ENCODE assay signal across 8 cellular contexts in the genomic region with DNA sequence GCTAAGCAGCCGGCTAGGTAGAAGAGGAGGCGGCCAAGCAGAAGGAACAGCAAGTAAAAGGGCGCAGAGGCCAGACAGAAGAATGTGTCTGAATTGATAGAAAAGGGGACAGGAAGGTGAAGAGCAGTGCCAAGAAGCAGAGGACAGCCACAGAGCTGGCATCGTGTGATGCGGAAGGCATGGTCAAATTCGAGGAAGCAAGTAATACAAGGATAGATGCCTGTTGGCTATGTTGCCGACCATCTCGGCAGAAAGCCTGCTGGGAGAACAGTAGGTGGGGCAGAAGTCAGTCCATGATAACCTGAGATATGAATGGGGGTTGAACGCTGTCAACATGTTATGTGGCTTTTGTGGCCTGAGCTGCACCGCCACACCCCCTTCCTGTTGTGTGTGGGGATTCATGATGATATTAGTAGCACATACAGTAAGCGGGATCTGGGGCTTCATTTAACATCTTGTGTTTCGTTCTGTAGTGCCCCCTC. TPM values are rescaled to one million over a fixed set of nuclear protein-coding genes. Genes with fewer than 3 reads are reported as not detected.
A peak's percentile ranks its signal among the peaks of the same experiment; 100 is the strongest.
DNase-seq lines count a peak whose midpoint lies in the region; ATAC-seq and TF ChIP-seq lines count a peak whose summit lies in the region.

No MANE protein-coding gene starts in this region.

- peak overlapping the region; percentile 57 for H3K27ac Mint-ChIP-seq in activated CD8-positive, alpha-beta T cell treated with anti-CD3 and anti-CD28 coated beads for 36 hours
- H3K27ac Mint-ChIP-seq in naive B cell (peak overlapping the region in 5 of 6 donors; percentile 3 to 92 (median 30)), endothelial cell (ENCODE audit: unreplicated experiment) (no peak overlapping the region)

- DNase-seq in CD1c-positive myeloid dendritic cell (ENCODE audit: extremely low spot score) (peak; percentile 20), naive B cell (peak; percentile 9), SW 1271 (lab: John Stamatoyannopoulos, UW) (no peak), mesenteric fat pad (ENCODE audit: low spot score) (no peak), endothelial cell (ENCODE audit: low spot score) (no peak)
- DNase-seq in activated CD8-positive, alpha-beta T cell treated with anti-CD3 and anti-CD28 coated beads for 36 hours: peak; percentile 82

- H3K4me1 Mint-ChIP-seq in activated CD8-positive, alpha-beta T cell treated with anti-CD3 and anti-CD28 coated beads for 36 hours (ENCODE audit: low read depth): peaks cover 67% of the 10 kb centered on the region
- H3K4me1 Mint-ChIP-seq in naive B cell: peaks cover 42 to 65% (median 52%) of the 10 kb centered on the region in 3 donors
- H3K4me1 Mint-ChIP-seq in endothelial cell (ENCODE audit: unreplicated experiment): peaks cover 16% of the 10 kb centered on the region

- POLR2A ChIA-PET in activated CD8-positive, alpha-beta T cell treated with anti-CD3 and anti-CD28 coated beads for 36 hours (lab: Charles Lee): no interaction called here

- CTCF ChIA-PET in activated CD8-positive, alpha-beta T cell treated with anti-CD3 and anti-CD28 coated beads for 36 hours (lab: Charles Lee): interaction anchor here (1.0 to 5.2 kb wide), 9 partner anchors 8 to 284 kb away, joined by 3 to 40 read pairs (median 9); no protein-coding TSS in a partner anchor

- H3K27me3 Mint-ChIP-seq in activated CD8-positive, alpha-beta T cell treated with anti-CD3 and anti-CD28 coated beads for 36 hours: peaks cover 2% of the 10 kb centered on the region
- H3K27me3 Mint-ChIP-seq in naive B cell (peaks cover 16 to 21% (median 20%) of the 10 kb centered on the region in 3 donors), endothelial cell (ENCODE audit: unreplicated experiment) (peaks cover 6% of the 10 kb centered on the region)

- no peak for TF ChIP-seq CTCF in activated CD8-positive, alpha-beta T cell treated with anti-CD3 and anti-CD28 coated beads for 36 hours (IDR thresholded peaks at IDR 0.05)
- TF ChIP-seq CTCF in endothelial cell (IDR thresholded peaks at IDR 0.05; ENCODE audit: unreplicated experiment): no peak

- intact Hi-C loops in activated CD8-positive, alpha-beta T cell treated with anti-CD3 and anti-CD28 coated beads for 36 hours (cut with micrococcal nuclease): loop anchor here (10.0 kb wide), 1 partner anchor 594 kb away; no protein-coding TSS in a partner anchor

- H3K4me3 Mint-ChIP-seq in activated CD8-positive, alpha-beta T cell treated with anti-CD3 and anti-CD28 coated beads for 36 hours: peak overlapping the region; percentile 59
- H3K4me3 Mint-ChIP-seq in naive B cell: peak overlapping the region; percentile 63 to 92 (median 81)
- H3K4me3 Mint-ChIP-seq in endothelial cell (ENCODE audit: unreplicated experiment): no peak overlapping the region

- peak; percentile 78 for ATAC-seq in HG03139 (IDR thresholded peaks at IDR 0.05; ENCODE audit: unreplicated experiment)
- ATAC-seq in activated CD8-positive, alpha-beta T cell treated with anti-CD3 and anti-CD28 coated beads for 36 hours: peak; percentile 78
- peak; percentile 74 to 80 for ATAC-seq in naive B cell (ENCODE audit: low read depth in 2 of 2)
- ATAC-seq in GM19463 (IDR thresholded peaks at IDR 0.05; ENCODE audit: unreplicated experiment): no peak

- H3K36me3 Mint-ChIP-seq in activated CD8-positive, alpha-beta T cell treated with anti-CD3 and anti-CD28 coated beads for 36 hours (ENCODE audit: low read depth): no peaks in the 10 kb centered on the region
- H3K36me3 Mint-ChIP-seq in naive B cell (no peaks in the 10 kb centered on the region), endothelial cell (ENCODE audit: low read depth, unreplicated experiment) (no peaks in the 10 kb centered on the region)

- no peaks in the 10 kb centered on the region for H3K9me3 Mint-ChIP-seq in activated CD8-positive, alpha-beta T cell treated with anti-CD3 and anti-CD28 coated beads for 36 hours
- H3K9me3 Mint-ChIP-seq in naive B cell (peaks cover 0 to 3% (median 0%) of the 10 kb centered on the region in 7 donors), endothelial cell (ENCODE audit: unreplicated experiment) (no peaks in the 10 kb centered on the region)

RNA-seq across cellular contexts. Expression of a gene that starts 25.7 kb away (rescaled TPM):
- not detected for total RNA-seq in activated CD8-positive, alpha-beta T cell treated with anti-CD3 and anti-CD28 coated beads for 36 hours
- polyA plus RNA-seq in naive B cell (ENCODE audit: low read depth in 6 of 6): not detected
- 0.35 TPM for total RNA-seq in mesenteric fat pad
- total RNA-seq in endothelial cell (ENCODE audit: unreplicated experiment): 1.7 TPM

Comparison
In these comparisons a context has a peak if more than half of its experiments do, and no peak if none do; other contexts are left out.
1. DNase-seq: peak in CD1c-positive myeloid dendritic cell (single experiment), activated CD8-positive, alpha-beta T cell treated with anti-CD3 and anti-CD28 coated beads for 36 hours (single experiment) and naive B cell (single experiment); none in SW 1271 (0 of 2), mesenteric fat pad (single experiment) and endothelial cell (single experiment).